Comparison of ENCODE assay signal across 34 cellular contexts in genomic region chr2:123209185-123209584, GRCh38.
"Had no signal": no experiment of that assay in that cellular context is flagged by ENCODE, and none has a peak within 500 bp of the region (broad histone marks: within the 10 kb centered on the region; RNA-seq: fewer than 3 reads in every experiment).

No MANE protein-coding gene starts in this region.

- H3K36me3 ChIP-seq: MG63 had no signal

- H3K4me2 ChIP-seq: KMS-11 had no signal

- DNase-seq: Karpas-422, Kasumi-1, MG63, MM.1S, MV-4-11, NCI-H1048, NCI-H1092, NCI-H1092 treated with DMSO at 0.1 percent for 48 hours, NCI-H1105, NCI-H1105 treated with DMSO at 0.1 percent for 48 hours, NCI-H1417, NCI-H1417 treated with DMSO at 0.1 percent for 48 hours, NCI-H1436, NCI-H1436 treated with DMSO at 0.1 percent for 48 hours, NCI-H146, NCI-H1694, NCI-H1694 treated with DMSO at 0.1 percent for 48 hours, NCI-H187, NCI-H187 treated with DMSO at 0.1 percent for 48 hours, NCI-H1930, NCI-H2029, NCI-H2029 treated with DMSO at 0.1 percent for 48 hours, NCI-H2081, NCI-H2081 treated with DMSO at 0.1 percent for 48 hours, NCI-H2107, NCI-H2171, NCI-H2171 treated with DMSO at 0.1 percent for 48 hours, NCI-H2227 treated with DMSO at 0.1 percent for 48 hours, NCI-H226, NCI-H345, NCI-H446, NCI-H446 treated with DMSO at 0.1 percent for 48 hours, NCI-H510A had no signal

- H3K27me3 ChIP-seq: MG63 had no signal

- H3K9me3 ChIP-seq: MG63 had no signal

- H3K9ac ChIP-seq: KMS-11 had no signal

- H3K27ac ChIP-seq: KMS-11 had no signal

- H3K4me3 ChIP-seq: MG63 had no signal
